1 cellular context compared by ENCODE assay signal in the genomic region with DNA sequence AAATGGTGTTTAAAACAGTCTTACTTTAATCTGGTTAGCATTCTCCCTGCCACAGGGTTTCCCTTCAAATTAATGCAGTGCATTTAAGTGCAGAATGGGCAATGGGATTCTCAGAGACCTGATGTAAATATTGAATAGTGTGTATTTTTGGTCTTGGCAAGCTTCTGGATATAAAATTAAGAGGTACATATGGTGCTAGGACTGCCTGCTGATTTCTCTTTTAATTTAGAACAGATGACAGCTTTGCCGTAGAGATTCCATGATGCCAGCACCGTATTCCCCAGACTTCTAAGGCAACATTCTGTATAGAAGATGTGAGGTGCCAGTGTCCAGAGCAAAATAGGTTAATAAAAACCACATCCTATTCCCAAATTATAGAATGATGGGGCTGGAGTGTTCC.
TF ChIP-seq lines count a peak whose summit lies in the region.

No MANE protein-coding gene starts in this region.

TF ChIP-seq in H1, 55 proteins besides CTCF, POLR2A, EP300 and RAD21:
- TF ChIP-seq POLR2AphosphoS5 (IDR thresholded peaks at IDR 0.05; ENCODE audit: low read depth, low read length) (no peak), ASH2L (IDR thresholded peaks at IDR 0.05; ENCODE audit: low read length) (no peak), GTF2F1 (IDR thresholded peaks at IDR 0.05; ENCODE audit: borderline replicate concordance, low read depth, low read length) (no peak), CEBPB (IDR thresholded peaks at IDR 0.05; ENCODE audit: low read depth, low read length) (no peak), TAF1 (IDR thresholded peaks at IDR 0.05; ENCODE audit: low read depth, low read length) (no peak), JUND (IDR thresholded peaks at IDR 0.05; ENCODE audit: low read length) (no peak), NRF1 (IDR thresholded peaks at IDR 0.05; ENCODE audit: low read depth, low read length) (no peak), FOSL1 (IDR thresholded peaks at IDR 0.05; ENCODE audit: insufficient read depth, low read depth, low read length) (no peak), PHF8 (conservative IDR thresholded peaks at IDR 0.05; ENCODE audit: low read depth, low read length) (no peak), SP1 (IDR thresholded peaks at IDR 0.05; ENCODE audit: low read depth, low read length) (no peak), EZH2 (IDR thresholded peaks at IDR 0.05; ENCODE audit: low read depth, low read length, severe bottlenecking) (no peak), ZNF274 (IDR thresholded peaks at IDR 0.05; ENCODE audit: borderline replicate concordance, extremely low read depth, low read length) (no peak), CBX8 (IDR thresholded peaks at IDR 0.05; ENCODE audit: borderline replicate concordance, low read depth, low read length) (no peak), SIX5 (IDR thresholded peaks at IDR 0.05; ENCODE audit: low read depth, low read length) (no peak), HDAC6 (IDR thresholded peaks at IDR 0.05; ENCODE audit: low read depth, low read length) (no peak), SIRT6 (IDR thresholded peaks at IDR 0.05; ENCODE audit: low read length) (no peak)
- TF ChIP-seq, protein P1, sequence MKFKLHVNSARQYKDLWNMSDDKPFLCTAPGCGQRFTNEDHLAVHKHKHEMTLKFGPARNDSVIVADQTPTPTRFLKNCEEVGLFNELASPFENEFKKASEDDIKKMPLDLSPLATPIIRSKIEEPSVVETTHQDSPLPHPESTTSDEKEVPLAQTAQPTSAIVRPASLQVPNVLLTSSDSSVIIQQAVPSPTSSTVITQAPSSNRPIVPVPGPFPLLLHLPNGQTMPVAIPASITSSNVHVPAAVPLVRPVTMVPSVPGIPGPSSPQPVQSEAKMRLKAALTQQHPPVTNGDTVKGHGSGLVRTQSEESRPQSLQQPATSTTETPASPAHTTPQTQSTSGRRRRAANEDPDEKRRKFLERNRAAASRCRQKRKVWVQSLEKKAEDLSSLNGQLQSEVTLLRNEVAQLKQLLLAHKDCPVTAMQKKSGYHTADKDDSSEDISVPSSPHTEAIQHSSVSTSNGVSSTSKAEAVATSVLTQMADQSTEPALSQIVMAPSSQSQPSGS (IDR thresholded peaks at IDR 0.05; ENCODE audit: low read length) = no peak
- TF ChIP-seq, protein P2, sequence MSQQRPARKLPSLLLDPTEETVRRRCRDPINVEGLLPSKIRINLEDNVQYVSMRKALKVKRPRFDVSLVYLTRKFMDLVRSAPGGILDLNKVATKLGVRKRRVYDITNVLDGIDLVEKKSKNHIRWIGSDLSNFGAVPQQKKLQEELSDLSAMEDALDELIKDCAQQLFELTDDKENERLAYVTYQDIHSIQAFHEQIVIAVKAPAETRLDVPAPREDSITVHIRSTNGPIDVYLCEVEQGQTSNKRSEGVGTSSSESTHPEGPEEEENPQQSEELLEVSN (IDR thresholded peaks at IDR 0.05) = no peak
